Comparison of ENCODE assay signal across 1 cellular context in genomic region chr19:46515290-46515609, GRCh38.
TF ChIP-seq lines count a peak whose summit lies in the region.

No MANE protein-coding gene starts in this region.

TF ChIP-seq in HepG2, 621 proteins besides CTCF, POLR2A, EP300 and RAD21:
- TF ChIP-seq ZNF468 (CRISPR knock-in tag; IDR thresholded peaks at IDR 0.05) (no peak), MXD1 (CRISPR knock-in tag; IDR thresholded peaks at IDR 0.05) (no peak), RFXAP (CRISPR knock-in tag; IDR thresholded peaks at IDR 0.05; ENCODE audit: borderline replicate concordance) (no peak), ZMYM3 (CRISPR knock-in tag; IDR thresholded peaks at IDR 0.05) (peak; percentile 39; the same call in 1 of the 2 replicates), FOSL1 (CRISPR knock-in tag; IDR thresholded peaks at IDR 0.05; ENCODE audit: borderline replicate concordance) (no peak)
